Comparison of ENCODE assay signal across 1 cellular context in the genomic region with DNA sequence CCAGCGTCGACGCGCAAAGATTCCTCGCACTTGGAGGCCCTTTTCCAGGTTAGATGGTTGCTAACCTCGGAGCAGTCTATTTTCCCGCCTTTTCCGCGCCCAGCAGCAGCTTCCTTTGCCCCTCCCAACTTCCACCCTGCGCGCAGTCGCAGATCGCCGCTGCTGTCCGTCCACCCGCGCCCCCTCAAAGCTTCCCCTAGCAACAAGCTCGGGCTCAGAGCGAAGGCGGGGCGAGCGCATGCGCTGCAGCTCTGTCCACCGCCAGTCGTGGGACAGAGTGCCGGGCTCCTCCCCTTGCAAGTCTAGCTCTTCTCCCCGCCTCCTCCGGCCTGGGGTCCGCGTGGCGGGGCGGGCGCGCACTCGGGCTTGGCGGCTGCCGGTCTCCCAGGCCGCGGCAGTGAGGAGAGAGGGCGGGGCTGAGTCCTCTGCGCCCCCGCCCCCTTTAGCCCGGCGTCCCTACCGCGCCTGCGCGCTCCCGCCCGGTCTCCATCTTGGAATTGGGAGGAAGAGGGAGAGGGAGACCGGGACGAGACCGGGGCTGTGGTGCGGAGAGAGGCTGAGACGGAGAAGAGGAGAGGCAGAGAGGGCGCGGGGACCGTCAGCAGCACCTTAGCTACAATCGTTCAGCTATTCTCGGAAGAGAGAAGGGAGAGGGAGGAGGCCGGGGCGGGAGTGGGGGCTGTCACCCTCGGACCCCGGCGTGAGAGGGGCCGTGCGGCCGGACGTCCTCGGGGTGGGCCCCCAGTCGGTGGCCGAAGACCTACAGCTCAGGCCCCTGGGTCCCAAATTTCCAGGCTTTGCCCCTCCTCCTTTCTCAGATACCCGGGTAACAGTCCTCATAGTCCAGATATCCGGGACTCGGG.
A peak's percentile ranks its signal among the peaks of the same experiment; 100 is the strongest.
TF ChIP-seq lines count a peak whose summit lies in the region.

A gene (plus strand): TSS at position 485 of the 863 bp plus-strand sequence. CDS start 3,905 bp downstream, outside the sequence.

TF ChIP-seq in WTC11, 78 proteins besides CTCF, POLR2A, EP300 and RAD21 (continued from another document):
- TF ChIP-seq, protein P1, sequence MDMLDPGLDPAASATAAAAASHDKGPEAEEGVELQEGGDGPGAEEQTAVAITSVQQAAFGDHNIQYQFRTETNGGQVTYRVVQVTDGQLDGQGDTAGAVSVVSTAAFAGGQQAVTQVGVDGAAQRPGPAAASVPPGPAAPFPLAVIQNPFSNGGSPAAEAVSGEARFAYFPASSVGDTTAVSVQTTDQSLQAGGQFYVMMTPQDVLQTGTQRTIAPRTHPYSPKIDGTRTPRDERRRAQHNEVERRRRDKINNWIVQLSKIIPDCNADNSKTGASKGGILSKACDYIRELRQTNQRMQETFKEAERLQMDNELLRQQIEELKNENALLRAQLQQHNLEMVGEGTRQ (CRISPR knock-in tag; IDR thresholded peaks at IDR 0.05) = no peak
- TF ChIP-seq ATF1 (CRISPR knock-in tag; IDR thresholded peaks at IDR 0.05) (peak; percentile 88), SMAD3 (CRISPR knock-in tag; IDR thresholded peaks at IDR 0.05; ENCODE audit: borderline replicate concordance) (peak; percentile 96), SP1 (CRISPR knock-in tag; conservative IDR thresholded peaks at IDR 0.05) (peak; percentile 85)
- TF ChIP-seq, protein P2, sequence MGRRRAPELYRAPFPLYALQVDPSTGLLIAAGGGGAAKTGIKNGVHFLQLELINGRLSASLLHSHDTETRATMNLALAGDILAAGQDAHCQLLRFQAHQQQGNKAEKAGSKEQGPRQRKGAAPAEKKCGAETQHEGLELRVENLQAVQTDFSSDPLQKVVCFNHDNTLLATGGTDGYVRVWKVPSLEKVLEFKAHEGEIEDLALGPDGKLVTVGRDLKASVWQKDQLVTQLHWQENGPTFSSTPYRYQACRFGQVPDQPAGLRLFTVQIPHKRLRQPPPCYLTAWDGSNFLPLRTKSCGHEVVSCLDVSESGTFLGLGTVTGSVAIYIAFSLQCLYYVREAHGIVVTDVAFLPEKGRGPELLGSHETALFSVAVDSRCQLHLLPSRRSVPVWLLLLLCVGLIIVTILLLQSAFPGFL (CRISPR knock-in tag; IDR thresholded peaks at IDR 0.05; ENCODE audit: borderline replicate concordance) = no peak; the same call in 1 of the 2 replicates
- TF ChIP-seq, protein P3, sequence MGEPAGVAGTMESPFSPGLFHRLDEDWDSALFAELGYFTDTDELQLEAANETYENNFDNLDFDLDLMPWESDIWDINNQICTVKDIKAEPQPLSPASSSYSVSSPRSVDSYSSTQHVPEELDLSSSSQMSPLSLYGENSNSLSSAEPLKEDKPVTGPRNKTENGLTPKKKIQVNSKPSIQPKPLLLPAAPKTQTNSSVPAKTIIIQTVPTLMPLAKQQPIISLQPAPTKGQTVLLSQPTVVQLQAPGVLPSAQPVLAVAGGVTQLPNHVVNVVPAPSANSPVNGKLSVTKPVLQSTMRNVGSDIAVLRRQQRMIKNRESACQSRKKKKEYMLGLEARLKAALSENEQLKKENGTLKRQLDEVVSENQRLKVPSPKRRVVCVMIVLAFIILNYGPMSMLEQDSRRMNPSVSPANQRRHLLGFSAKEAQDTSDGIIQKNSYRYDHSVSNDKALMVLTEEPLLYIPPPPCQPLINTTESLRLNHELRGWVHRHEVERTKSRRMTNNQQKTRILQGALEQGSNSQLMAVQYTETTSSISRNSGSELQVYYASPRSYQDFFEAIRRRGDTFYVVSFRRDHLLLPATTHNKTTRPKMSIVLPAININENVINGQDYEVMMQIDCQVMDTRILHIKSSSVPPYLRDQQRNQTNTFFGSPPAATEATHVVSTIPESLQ (CRISPR knock-in tag; IDR thresholded peaks at IDR 0.05) = no peak
